ENCODE assay signal across 23 cellular contexts in the genomic region with DNA sequence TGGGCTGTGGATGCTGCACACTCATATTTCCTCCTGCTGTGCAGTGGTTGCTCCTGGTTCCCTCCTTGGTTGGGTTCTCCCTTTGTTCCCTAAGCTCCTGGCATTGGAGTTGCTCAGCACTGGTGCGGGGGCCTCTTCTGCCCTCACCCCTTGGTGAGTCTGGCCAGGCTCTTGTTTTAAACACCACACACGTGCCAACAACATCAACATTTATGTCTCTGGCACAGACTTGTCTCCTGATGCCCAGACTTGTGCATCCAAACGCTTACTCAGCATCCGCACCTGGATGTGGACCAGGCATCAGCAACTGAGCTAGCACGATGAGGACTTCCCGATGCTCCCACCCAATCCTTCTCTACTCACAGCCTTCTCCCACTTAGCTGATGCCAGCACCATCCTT.
"Had no signal": no experiment of that assay in that cellular context is flagged by ENCODE, and none has a peak within 500 bp of the region (broad histone marks: within the 10 kb centered on the region; RNA-seq: fewer than 3 reads in every experiment).

No MANE protein-coding gene starts in this region.

- DNase-seq: colonic mucosa; effector CD8-positive, alpha-beta T cell; foreskin fibroblast; gastrocnemius medialis; head of caudate nucleus; left cardiac atrium; left lung; mesenchymal stem cell; midbrain; naive thymus-derived CD4-positive, alpha-beta T cell; right cardiac atrium; small intestine; stimulated activated CD4-positive, alpha-beta T cell treated with anti-CD3 and anti-CD28 coated beads, Interleukin-15, amount 100 ng/mL, for 24 hours; stimulated activated CD4-positive, alpha-beta T cell treated with anti-CD3 and anti-CD28 coated beads, Interleukin-2, amount 100 ng/mL, for 48 hours; stimulated activated naive CD4-positive, alpha-beta T cell; stimulated activated naive CD8-positive, alpha-beta T cell treated with anti-CD3 and anti-CD28 coated beads, Interleukin-15, amount 100 ng/mL, for 72 hours; thyroid gland; trophoblast cell had no signal

- H3K9ac ChIP-seq: neural progenitor cell had no signal

- H3K27ac ChIP-seq: colonic mucosa, epithelial cell of prostate, gastrocnemius medialis, left lung, neural progenitor cell, prostate gland, thyroid gland, vagina had no signal

- H3K27me3 ChIP-seq: colonic mucosa, neural progenitor cell, thyroid gland, vagina had no signal

- H3K4me2 ChIP-seq: neural progenitor cell had no signal

- H3K36me3 ChIP-seq: colonic mucosa, gastrocnemius medialis, left lung, neural progenitor cell, prostate gland, thyroid gland, vagina had no signal

- ATAC-seq: esophagus mucosa; gastrocnemius medialis; left cardiac atrium; left lung; naive thymus-derived CD4-positive, alpha-beta T cell; right cardiac atrium; stimulated activated naive CD8-positive, alpha-beta T cell treated with anti-CD3 and anti-CD28 coated beads, Interleukin-15, amount 100 ng/mL, for 72 hours had no signal

- H3K9me3 ChIP-seq: colonic mucosa, gastrocnemius medialis, left lung, prostate gland, thyroid gland, vagina had no signal

- H2AFZ ChIP-seq: neural progenitor cell had no signal

- H3K4me3 ChIP-seq: colonic mucosa, gastrocnemius medialis, left lung, neural progenitor cell, prostate gland, thyroid gland, vagina had no signal

- H3K4me1 ChIP-seq: colonic mucosa, gastrocnemius medialis, left lung, prostate gland, vagina had no signal
